ENCODE assay signal across 21 cellular contexts in genomic region chr22:18028817-18029527, GRCh38. TPM values are rescaled to one million over a fixed set of nuclear protein-coding genes. Genes with fewer than 3 reads are reported as not detected.
DNase-seq lines count a peak whose midpoint lies in the region; ATAC-seq and TF ChIP-seq lines count a peak whose summit lies in the region.
"Had no signal": no experiment of that assay in that cellular context is flagged by ENCODE, and none has a peak within 500 bp of the region (broad histone marks: within the 10 kb centered on the region; RNA-seq: fewer than 3 reads in every experiment).

No MANE protein-coding gene starts in this region.

- TF ChIP-seq EP300 in stomach (IDR thresholded peaks at IDR 0.05): no peak

- peaks cover 8% of the 10 kb centered on the region for H3K27me3 Mint-ChIP-seq in osteocyte (ENCODE audit: unreplicated experiment)

- H3K9me3 ChIP-seq in stomach: no peaks in the 10 kb centered on the region
- H3K9me3 ChIP-seq: ascending aorta, BE2C, thyroid gland had no signal

- no peak overlapping the region for H3K27ac Mint-ChIP-seq in osteocyte (ENCODE audit: unreplicated experiment)
- H3K27ac Mint-ChIP-seq: activated naive CD4-positive, alpha-beta T cell treated with anti-CD3 and anti-CD28 coated beads for 36 hours; stimulated activated effector memory CD8-positive, alpha-beta T cell treated with anti-CD3 and anti-CD28 coated beads, Interleukin-12 subunit alpha, Interleukin-12 subunit beta, amount 100 ng/mL, for 72 hours; T-cell had no signal

- intact Hi-C loops in posterior vena cava (cut with DNase I): no loop called here
- intact Hi-C loops in stomach (cut with DNase I; ENCODE audit: low total_unique reads): no loop called here

- no peaks in the 10 kb centered on the region for H3K36me3 Mint-ChIP-seq in osteocyte (ENCODE audit: unreplicated experiment)
- H3K36me3 Mint-ChIP-seq: stimulated activated effector memory CD8-positive, alpha-beta T cell treated with anti-CD3 and anti-CD28 coated beads, Interleukin-12 subunit alpha, Interleukin-12 subunit beta, amount 100 ng/mL, for 72 hours; T-cell had no signal

- H3K4me1 Mint-ChIP-seq in osteocyte (ENCODE audit: unreplicated experiment): peaks cover 31% of the 10 kb centered on the region

- TF ChIP-seq POLR2A in stomach (IDR thresholded peaks at IDR 0.05): no peak

- ATAC-seq in GM21390 (IDR thresholded peaks at IDR 0.05; ENCODE audit: unreplicated experiment) (peak; percentile 43), HG02571 (IDR thresholded peaks at IDR 0.05; ENCODE audit: unreplicated experiment) (no peak)
- ATAC-seq: stimulated activated effector memory CD8-positive, alpha-beta T cell treated with anti-CD3 and anti-CD28 coated beads, Interleukin-12 subunit alpha, Interleukin-12 subunit beta, amount 100 ng/mL, for 72 hours; T-cell had no signal

- H3K4me1 ChIP-seq in stomach: peaks cover under 1 to 33% (median 10%) of the 10 kb centered on the region in 4 donors
- H3K4me1 ChIP-seq: BE2C had no signal

- no peaks in the 10 kb centered on the region for H3K36me3 ChIP-seq in stomach
- H3K36me3 ChIP-seq: ascending aorta, BE2C, thyroid gland had no signal

- H3K27ac ChIP-seq in stomach: no peak overlapping the region
- H3K27ac ChIP-seq: ascending aorta, HL-60, thyroid gland had no signal

- H3K27me3 ChIP-seq in stomach: peaks cover 0 to 21% (median 0%) of the 10 kb centered on the region in 3 donors
- H3K27me3 ChIP-seq: ascending aorta, BE2C, thyroid gland had no signal

- H3K4me3 Mint-ChIP-seq in osteocyte (ENCODE audit: unreplicated experiment): no peak overlapping the region
- H3K4me3 Mint-ChIP-seq: activated naive CD4-positive, alpha-beta T cell treated with anti-CD3 and anti-CD28 coated beads for 36 hours; stimulated activated effector memory CD8-positive, alpha-beta T cell treated with anti-CD3 and anti-CD28 coated beads, Interleukin-12 subunit alpha, Interleukin-12 subunit beta, amount 100 ng/mL, for 72 hours; T-cell had no signal

- TF ChIP-seq CTCF in GM13977 (IDR thresholded peaks at IDR 0.05; ENCODE audit: extremely low read depth, insufficient read depth, missing control alignments) (no peak), stomach (IDR thresholded peaks at IDR 0.05) (no peak), osteocyte (IDR thresholded peaks at IDR 0.05) (no peak)

- H3K9me3 Mint-ChIP-seq in osteocyte (ENCODE audit: unreplicated experiment): no peaks in the 10 kb centered on the region
- H3K9me3 Mint-ChIP-seq: activated naive CD4-positive, alpha-beta T cell treated with anti-CD3 and anti-CD28 coated beads for 36 hours; stimulated activated effector memory CD8-positive, alpha-beta T cell treated with anti-CD3 and anti-CD28 coated beads, Interleukin-12 subunit alpha, Interleukin-12 subunit beta, amount 100 ng/mL, for 72 hours; T-cell had no signal

- no peak overlapping the region for H3K4me3 ChIP-seq in stomach
- H3K4me3 ChIP-seq: ascending aorta, thyroid gland had no signal

- WGBS in stomach, 5 donors: 36 to 64% (median 47%) methylated on average over 3 of the region's 3 CpGs

- DNase-seq in GM13977 (ENCODE audit: low spot score) (peak; percentile 68), NCI-H510A (lab: John Stamatoyannopoulos, UW) (peak; percentile 5), posterior vena cava (ENCODE audit: low spot score) (peak; percentile 11), stomach (no peak), NCI-H345 (lab: John Stamatoyannopoulos, UW) (no peak), osteocyte (ENCODE audit: extremely low spot score, unreplicated experiment) (no peak)
- DNase-seq: activated CD4-positive, alpha-beta T cell treated with anti-CD3 and anti-CD28 coated beads, Interleukin-2, amount 50 U/mL, for 1 hour; activated naive CD4-positive, alpha-beta T cell treated with anti-CD3 and anti-CD28 coated beads for 36 hours; BE2C; hippocampal formation; KBM-7; kidney glomerular epithelial cell; NCI-H1105; SHP77; T-cell; thyroid gland had no signal

- in situ Hi-C loops in GM13977 (cut with MboI; ENCODE audit: low pct_unique_long_range_greater_than_20kb, low sequenced_read_pairs, unreplicated experiment): no loop called here

RNA-seq across cellular contexts. Expression of gene MICAL3, which starts 4.6 kb away (rescaled TPM):
- total RNA-seq in posterior vena cava (100 to 1,000 TPM; 106 to 114 TPM), stomach (100 to 1,000 TPM in 1 of 5 donors, 10 to 100 TPM in 4; 17.5 to 130 (median 37.3) TPM), osteocyte (44.2 and 47.9 TPM in 2 replicates)
- polyA plus RNA-seq in stomach: 1 to 10 TPM; 3.5 to 5.1 (median 4.9) TPM

RNA-seq across cellular contexts. Expression of gene PEX26, which starts 48.8 kb away (rescaled TPM):
- 10 to 100 TPM; 25.5 to 28.5 TPM for total RNA-seq in posterior vena cava
- 100 to 1,000 TPM in 1 of 5 donors, 10 to 100 TPM in 4; 11.7 to 564 (median 17.9) TPM for total RNA-seq in stomach
- 10 to 100 TPM in 2 of 3 donors, 1 to 10 TPM in 1; 6.7 to 20.5 (median 12.7) TPM for polyA plus RNA-seq in stomach
- total RNA-seq in osteocyte: 43.3 and 43.5 TPM in 2 replicates

Comparison
In these comparisons a context has a peak if more than half of its experiments do, and no peak if none do; other contexts are left out.
1. DNase-seq: peak in GM13977 (single experiment), NCI-H510A (single experiment) and posterior vena cava (single experiment); none in stomach (single experiment), NCI-H345 (single experiment) and osteocyte (single experiment).